In the genomic region with DNA sequence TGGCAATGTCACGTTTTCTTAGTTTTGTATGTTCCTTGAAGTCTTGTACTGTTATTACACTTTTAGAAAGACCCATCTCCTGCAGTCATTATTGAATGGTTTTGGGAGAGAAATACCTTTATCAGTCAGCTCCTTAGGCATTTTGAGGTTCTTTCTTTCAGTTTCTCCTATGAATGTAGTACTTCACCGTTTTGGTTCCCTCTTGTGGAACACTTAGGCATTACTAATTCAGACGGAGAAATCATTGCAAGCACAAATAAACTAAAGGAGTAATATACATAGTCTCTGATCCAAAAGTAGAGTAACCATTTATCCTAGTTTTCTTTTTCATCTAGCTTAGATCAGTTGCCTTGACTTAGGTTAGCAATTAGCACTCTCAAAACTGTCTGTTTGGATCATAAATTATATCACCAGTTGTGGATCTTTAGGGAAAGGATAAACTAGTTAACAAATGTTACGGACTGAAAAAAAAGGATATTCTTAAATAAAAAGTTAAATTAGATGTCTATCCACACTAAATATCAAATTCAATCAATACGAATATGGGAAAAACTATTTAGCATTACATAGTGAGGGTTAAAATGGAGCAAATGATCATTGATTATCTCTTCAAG, we compare ENCODE assay signal across 9 cellular contexts.
DNase-seq lines count a peak whose midpoint lies in the region; ATAC-seq, FAIRE-seq and TF ChIP-seq lines count a peak whose summit lies in the region.
"Had no signal": no experiment of that assay in that cellular context is flagged by ENCODE, and none has a peak within 500 bp of the region (broad histone marks: within the 10 kb centered on the region; RNA-seq: fewer than 3 reads in every experiment).

No MANE protein-coding gene starts in this region.

- H3K36me3 ChIP-seq in bronchial epithelial cell (ENCODE audit: control insufficient read depth, insufficient read depth, low read length) = no peaks in the 10 kb centered on the region

- ATAC-seq in GM21390 (IDR thresholded peaks at IDR 0.05; ENCODE audit: unreplicated experiment) = peak; percentile 79

- FAIRE-seq in bronchial epithelial cell (lab: Jason Lieb, UNC) = no peak
- FAIRE-seq: G401.6 had no signal

- H3K4me3 ChIP-seq in AG09309 (ENCODE audit: control insufficient read depth, low read depth, low read length) (no peak overlapping the region), bronchial epithelial cell (ENCODE audit: low read depth, low read length) (no peak overlapping the region)

- TF ChIP-seq CTCF in AG09309 (IDR thresholded peaks at IDR 0.05; ENCODE audit: control insufficient read depth, insufficient read depth, low read depth, low read length, missing control alignments) = peak; percentile 7
- TF ChIP-seq CTCF in bronchial epithelial cell (IDR thresholded peaks at IDR 0.05; ENCODE audit: insufficient read depth, low read length, severe bottlenecking) = peak; percentile 40

- DNase-seq in AG09309 (ENCODE audit: low read depth) = no peak
- peak; percentile 28 for DNase-seq in NCI-H1105 (lab: John Stamatoyannopoulos, UW)
- DNase-seq in bronchial epithelial cell (ENCODE audit: low read depth) = peak; percentile 52
- DNase-seq in NCI-H1048 (lab: John Stamatoyannopoulos, UW) = no peak
- no peak for DNase-seq in stimulated activated CD4-positive, alpha-beta T cell treated with anti-CD3 and anti-CD28 coated beads, Interleukin-4, amount 100 ng/mL, for 1 hour
- no peak for DNase-seq in NCI-H1930 (lab: John Stamatoyannopoulos, UW)
- no peak for DNase-seq in Ammon's horn (ENCODE audit: low spot score)

- H3K27me3 ChIP-seq in bronchial epithelial cell (ENCODE audit: control insufficient read depth, insufficient read depth, low read length) = no peaks in the 10 kb centered on the region

Comparison
In these comparisons a context has a peak if more than half of its experiments do, and no peak if none do; other contexts are left out.
1. DNase-seq: peak in NCI-H1105 (single experiment) and bronchial epithelial cell (single experiment); none in AG09309 (single experiment), NCI-H1048 (single experiment), stimulated activated CD4-positive, alpha-beta T cell treated with anti-CD3 and anti-CD28 coated beads, Interleukin-4, amount 100 ng/mL, for 1 hour (single experiment), NCI-H1930 (0 of 2) and Ammon's horn (single experiment).